In genomic region chr12:79975143-79975542, GRCh38 we compare ENCODE assay signal across 30 cellular contexts.
"Had no signal": no experiment of that assay in that cellular context is flagged by ENCODE, and none has a peak within 500 bp of the region (broad histone marks: within the 10 kb centered on the region; RNA-seq: fewer than 3 reads in every experiment).

No MANE protein-coding gene starts in this region.

- H3K27ac Mint-ChIP-seq: activated B cell treated with CpG ODN at 0.5 μM for 24 hours; activated CD8-positive, alpha-beta T cell treated with anti-CD3 and anti-CD28 coated beads for 36 hours; activated naive CD4-positive, alpha-beta T cell treated with anti-CD3 and anti-CD28 coated beads for 36 hours; activated naive CD4-positive, alpha-beta T cell treated with anti-CD3 and anti-CD28 coated beads, Interleukin-2, amount 50 U/mL, for 24 hours; activated naive CD8-positive, alpha-beta T cell treated with anti-CD3 and anti-CD28 coated beads for 36 hours; activated naive CD8-positive, alpha-beta T cell treated with anti-CD3 and anti-CD28 coated beads, Interleukin-2, amount 50 U/mL, for 24 hours; activated T-helper 2 cell treated with anti-CD3 and anti-CD28 coated beads, Interferon-gamma antibody, Interleukin-2, Interleukin-4, amounts not matched to agents 10 μg/mL and 5 μg/mL and 100 μg/mL, durations not matched to agents 14 hours and 24 hours and 36 hours; endodermal cell; T-helper 17 cell; T-helper 2 cell treated with Interferon-gamma antibody and Interleukin-4, amounts not matched to agents 5 μg/mL and 100 μg/mL, for 36 hours had no signal

- H3K27me3 Mint-ChIP-seq: activated CD8-positive, alpha-beta T cell treated with anti-CD3 and anti-CD28 coated beads for 36 hours; activated naive CD8-positive, alpha-beta T cell treated with anti-CD3 and anti-CD28 coated beads for 36 hours had no signal

- H3K36me3 Mint-ChIP-seq: activated naive CD4-positive, alpha-beta T cell treated with anti-CD3 and anti-CD28 coated beads, Interleukin-2, amount 50 U/mL, for 24 hours; activated naive CD8-positive, alpha-beta T cell treated with anti-CD3 and anti-CD28 coated beads for 36 hours had no signal

- H3K27ac ChIP-seq: adrenal gland, body of pancreas, colonic mucosa, WERI-Rb-1 had no signal

- H3K4me3 Mint-ChIP-seq: activated B cell treated with CpG ODN at 0.5 μM for 24 hours; activated CD8-positive, alpha-beta T cell treated with anti-CD3 and anti-CD28 coated beads for 36 hours; activated naive CD4-positive, alpha-beta T cell treated with anti-CD3 and anti-CD28 coated beads for 36 hours; activated naive CD4-positive, alpha-beta T cell treated with anti-CD3 and anti-CD28 coated beads, Interleukin-2, amount 50 U/mL, for 24 hours; activated naive CD8-positive, alpha-beta T cell treated with anti-CD3 and anti-CD28 coated beads for 36 hours; activated naive CD8-positive, alpha-beta T cell treated with anti-CD3 and anti-CD28 coated beads, Interleukin-2, amount 50 U/mL, for 24 hours; activated T-cell treated with anti-CD3 and anti-CD28 coated beads, Interleukin-2, amount 50 U/mL, for 4 hours; endodermal cell; T-helper 17 cell; T-helper 2 cell treated with Interferon-gamma antibody and Interleukin-4, amounts not matched to agents 5 μg/mL and 100 μg/mL, for 36 hours had no signal

- H3K4me3 ChIP-seq: adrenal gland, body of pancreas, colonic mucosa had no signal

- H3K9me3 ChIP-seq: adrenal gland, body of pancreas, colonic mucosa had no signal

- ATAC-seq: activated CD4-positive, CD25-positive, alpha-beta regulatory T cell treated with anti-CD3 and anti-CD28 coated beads, Interleukin-2, amount 50 U/mL, for 24 hours; activated CD8-positive, alpha-beta T cell treated with anti-CD3 and anti-CD28 coated beads for 36 hours; activated naive CD8-positive, alpha-beta T cell treated with anti-CD3 and anti-CD28 coated beads, Interleukin-2, amount 50 U/mL, for 24 hours; activated T-cell treated with anti-CD3 and anti-CD28 coated beads, Interleukin-2, amount 50 U/mL, for 4 hours; body of pancreas; esophagus mucosa; T-helper 17 cell had no signal

- H3K4me1 ChIP-seq: adrenal gland, colonic mucosa had no signal

- H3K36me3 ChIP-seq: adrenal gland, colonic mucosa, WERI-Rb-1 had no signal

- H3K4me1 Mint-ChIP-seq: activated B cell treated with CpG ODN at 0.5 μM for 24 hours; activated naive CD4-positive, alpha-beta T cell treated with anti-CD3 and anti-CD28 coated beads, Interleukin-2, amount 50 U/mL, for 24 hours; activated naive CD8-positive, alpha-beta T cell treated with anti-CD3 and anti-CD28 coated beads for 36 hours; activated naive CD8-positive, alpha-beta T cell treated with anti-CD3 and anti-CD28 coated beads, Interleukin-2, amount 50 U/mL, for 24 hours had no signal

- H3K27me3 ChIP-seq: adrenal gland, body of pancreas, colonic mucosa had no signal

- DNase-seq: activated B cell treated with CpG ODN at 0.5 μM for 24 hours; activated CD4-positive, alpha-beta T cell treated with anti-CD3 and anti-CD28 coated beads for 48 hours; activated CD4-positive, alpha-beta T cell treated with anti-CD3 and anti-CD28 coated beads, Interleukin-2, amount 50 U/mL, for 1 hour; activated CD4-positive, alpha-beta T cell treated with anti-CD3 and anti-CD28 coated beads, Interleukin-2, amount 50 U/mL, for 48 hours; activated CD8-positive, alpha-beta memory T cell treated with anti-CD3 and anti-CD28 coated beads for 24 hours; activated CD8-positive, alpha-beta T cell treated with anti-CD3 and anti-CD28 coated beads for 36 hours; activated effector memory CD4-positive, alpha-beta T cell treated with anti-CD3 and anti-CD28 coated beads, Interleukin-2, amount 50 U/mL, for 16 hours; activated naive CD4-positive, alpha-beta T cell treated with anti-CD3 and anti-CD28 coated beads for 36 hours; activated naive CD8-positive, alpha-beta T cell treated with anti-CD3 and anti-CD28 coated beads for 36 hours; activated naive CD8-positive, alpha-beta T cell treated with anti-CD3 and anti-CD28 coated beads, Interleukin-2, amount 50 U/mL, for 24 hours; activated T-cell treated with anti-CD3 and anti-CD28 coated beads, Interleukin-2, amount 50 U/mL, for 4 hours; adrenal gland; amygdala; aorta; body of pancreas; central memory CD4-positive, alpha-beta T cell; cerebellar nuclear complex; colonic mucosa; effector memory CD4-positive, alpha-beta T cell; endodermal cell; foreskin melanocyte; T-helper 1 cell; T-helper 17 cell; T1000; WERI-Rb-1 had no signal

- H3K9me3 Mint-ChIP-seq: activated B cell treated with CpG ODN at 0.5 μM for 24 hours; activated CD8-positive, alpha-beta T cell treated with anti-CD3 and anti-CD28 coated beads for 36 hours; activated naive CD4-positive, alpha-beta T cell treated with anti-CD3 and anti-CD28 coated beads for 36 hours; activated naive CD4-positive, alpha-beta T cell treated with anti-CD3 and anti-CD28 coated beads, Interleukin-2, amount 50 U/mL, for 24 hours; activated naive CD8-positive, alpha-beta T cell treated with anti-CD3 and anti-CD28 coated beads for 36 hours; activated naive CD8-positive, alpha-beta T cell treated with anti-CD3 and anti-CD28 coated beads, Interleukin-2, amount 50 U/mL, for 24 hours; activated T-cell treated with anti-CD3 and anti-CD28 coated beads, Interleukin-2, amount 50 U/mL, for 4 hours; activated T-helper 2 cell treated with anti-CD3 and anti-CD28 coated beads, Interferon-gamma antibody, Interleukin-2, Interleukin-4, amounts not matched to agents 10 μg/mL and 5 μg/mL and 100 μg/mL, durations not matched to agents 14 hours and 24 hours and 36 hours; endodermal cell; T-helper 2 cell treated with Interferon-gamma antibody and Interleukin-4, amounts not matched to agents 5 μg/mL and 100 μg/mL, for 36 hours had no signal
